Comparison of ENCODE assay signal across 1 cellular context in genomic region chr1:16204634-16205332, GRCh38.
TF ChIP-seq lines count a peak whose summit lies in the region.

No MANE protein-coding gene starts in this region.

TF ChIP-seq in H1, 55 proteins besides CTCF, POLR2A, EP300 and RAD21 (continued from another document):
- TF ChIP-seq SP4 (IDR thresholded peaks at IDR 0.05; ENCODE audit: low read length) (no peak), CTBP2 (IDR thresholded peaks at IDR 0.05; ENCODE audit: borderline replicate concordance, insufficient read depth, insufficient read length, low read length) (no peak), MAX (IDR thresholded peaks at IDR 0.05) (no peak), NRF1 (IDR thresholded peaks at IDR 0.05; ENCODE audit: low read depth, low read length) (no peak), MAFK (IDR thresholded peaks at IDR 0.05; ENCODE audit: low read depth, low read length) (no peak), JUN (IDR thresholded peaks at IDR 0.05; ENCODE audit: low read depth, low read length) (no peak), CEBPB (IDR thresholded peaks at IDR 0.05; ENCODE audit: low read depth, low read length) (no peak), HDAC2 (IDR thresholded peaks at IDR 0.05; ENCODE audit: borderline replicate concordance in 1 of 2, low read depth in 2 of 2, low read length in 2 of 2) (no peak), SP1 (IDR thresholded peaks at IDR 0.05; ENCODE audit: low read depth, low read length) (no peak), CREB1 (IDR thresholded peaks at IDR 0.05) (no peak), SIN3A (conservative IDR thresholded peaks at IDR 0.05 in 1 of 2, IDR thresholded peaks at IDR 0.05 in 1 of 2; ENCODE audit: low read depth in 1 of 2, low read length in 2 of 2) (no peak), EZH2 (IDR thresholded peaks at IDR 0.05; ENCODE audit: low read depth, low read length, severe bottlenecking) (no peak), KDM4A (IDR thresholded peaks at IDR 0.05; ENCODE audit: low read depth, low read length, severe bottlenecking) (no peak), ATF3 (IDR thresholded peaks at IDR 0.05; ENCODE audit: insufficient read depth, low read depth, low read length) (no peak), KDM1A (IDR thresholded peaks at IDR 0.05; ENCODE audit: borderline replicate concordance, low read length) (no peak)
